20 cellular contexts compared by ENCODE assay signal in the genomic region with DNA sequence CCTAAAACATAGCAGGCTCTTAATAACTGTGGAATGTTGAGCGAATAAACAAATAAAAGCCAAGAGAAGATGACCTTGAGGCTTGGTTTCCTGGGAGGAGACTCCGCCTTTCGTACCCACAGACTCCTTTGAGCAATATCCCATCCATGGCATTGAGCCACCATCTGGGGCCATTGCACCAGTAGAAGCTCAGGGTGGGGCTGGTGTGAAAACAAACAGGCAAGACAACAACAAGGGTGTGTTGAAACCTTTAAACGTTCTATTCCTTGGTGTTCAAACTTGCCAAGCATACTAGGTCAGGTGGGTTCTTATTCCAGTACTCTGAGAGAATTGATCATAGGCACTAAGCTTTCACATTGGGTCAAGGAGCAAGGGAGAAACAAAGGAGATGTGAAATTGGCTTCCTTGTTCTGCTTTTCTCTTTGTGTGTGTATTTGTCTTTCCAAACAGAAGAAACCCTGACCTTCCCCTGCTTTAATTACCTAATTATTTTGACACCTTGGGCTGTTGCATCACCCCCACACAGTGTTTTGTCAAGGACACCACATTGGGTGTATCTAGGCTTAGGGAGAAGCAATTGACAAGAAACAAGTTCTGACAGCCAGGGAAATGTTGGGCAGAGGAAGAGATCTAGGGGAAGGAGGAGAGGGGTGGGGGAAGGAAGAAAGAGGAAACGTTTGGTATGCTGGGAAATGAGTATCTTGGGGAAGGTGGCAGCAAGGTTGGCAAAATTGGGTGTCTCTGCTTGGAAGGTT.
DNase-seq lines count a peak whose midpoint lies in the region; FAIRE-seq and TF ChIP-seq lines count a peak whose summit lies in the region.
"Had no signal": no experiment of that assay in that cellular context is flagged by ENCODE, and none has a peak within 500 bp of the region (broad histone marks: within the 10 kb centered on the region; RNA-seq: fewer than 3 reads in every experiment).

No MANE protein-coding gene starts in this region.

- no peak for TF ChIP-seq EP300 in esophagus muscularis mucosa (IDR thresholded peaks at IDR 0.05)

- H3K4me3 Mint-ChIP-seq in endothelial cell (ENCODE audit: unreplicated experiment): no peak overlapping the region
- H3K4me3 Mint-ChIP-seq: activated CD8-positive, alpha-beta T cell treated with anti-CD3 and anti-CD28 coated beads for 36 hours had no signal

- H3K27me3 ChIP-seq in esophagus muscularis mucosa: no peaks in the 10 kb centered on the region
- H3K27me3 ChIP-seq: stomach had no signal

- 65% methylated on average over 5 of the region's 5 CpGs for WGBS in esophagus muscularis mucosa

- no peak for TF ChIP-seq CTCF in esophagus muscularis mucosa (IDR thresholded peaks at IDR 0.05)
- TF ChIP-seq CTCF in endothelial cell (IDR thresholded peaks at IDR 0.05; ENCODE audit: unreplicated experiment): no peak

- H3K4me1 Mint-ChIP-seq in endothelial cell (ENCODE audit: unreplicated experiment): no peaks in the 10 kb centered on the region

- DNase-seq in H54 (ENCODE audit: insufficient read length, low spot score) (no peak), NOMO-1 treated with DMSO at 0.1 percent for 48 hours (lab: John Stamatoyannopoulos, UW; ENCODE audit: unreplicated experiment) (peak; percentile 96), esophagus muscularis mucosa (ENCODE audit: extremely low spot score) (peak; percentile 79), renal cortical epithelial cell (ENCODE audit: low read depth) (peak; percentile 38), NCI-H2227 treated with DMSO at 0.1 percent for 48 hours (lab: John Stamatoyannopoulos, UW) (no peak), NCI-H226 (no peak), endothelial cell (ENCODE audit: low spot score) (no peak), iPS-NIHi7 (ENCODE audit: extremely low spot score) (no peak)
- DNase-seq: activated CD8-positive, alpha-beta T cell treated with anti-CD3 and anti-CD28 coated beads for 36 hours; Caco-2; cerebellar nuclear complex; HCEC 1CT; islet precursor cell; NCI-H1092 treated with DMSO at 0.1 percent for 48 hours; posterior cingulate gyrus; stomach had no signal

- no peaks in the 10 kb centered on the region for H3K36me3 ChIP-seq in esophagus muscularis mucosa
- H3K36me3 ChIP-seq: stomach had no signal

- no peak overlapping the region for H3K27ac ChIP-seq in esophagus muscularis mucosa (replicated peaks in 1 of 4)
- H3K27ac ChIP-seq: SK-N-MC had no signal

- H3K4me3 ChIP-seq in esophagus muscularis mucosa: no peak overlapping the region
- H3K4me3 ChIP-seq: SK-N-MC, stomach had no signal

- peak; percentile 20 for FAIRE-seq in H54 (lab: Jason Lieb, UNC)
- FAIRE-seq: endothelial cell of umbilical vein, G401.6, GM12892 had no signal

- no peaks in the 10 kb centered on the region for H3K9me3 Mint-ChIP-seq in endothelial cell (ENCODE audit: unreplicated experiment)

- H3K27ac Mint-ChIP-seq in endothelial cell (ENCODE audit: unreplicated experiment): no peak overlapping the region
- H3K27ac Mint-ChIP-seq: activated CD8-positive, alpha-beta T cell treated with anti-CD3 and anti-CD28 coated beads for 36 hours had no signal

- H3K36me3 Mint-ChIP-seq in endothelial cell (ENCODE audit: low read depth, unreplicated experiment): no peaks in the 10 kb centered on the region

- TF ChIP-seq POLR2A in H54 (IDR thresholded peaks at IDR 0.05; ENCODE audit: low read depth, low read length) (no peak), esophagus muscularis mucosa (IDR thresholded peaks at IDR 0.05; ENCODE audit: low read depth) (no peak)

- intact Hi-C loops in esophagus muscularis mucosa (cut with DNase I): no loop called here

- no peaks in the 10 kb centered on the region for H3K4me1 ChIP-seq in esophagus muscularis mucosa
- H3K4me1 ChIP-seq: Caco-2, stomach had no signal

- H3K27me3 Mint-ChIP-seq in endothelial cell (ENCODE audit: unreplicated experiment): no peaks in the 10 kb centered on the region
- H3K27me3 Mint-ChIP-seq: activated CD8-positive, alpha-beta T cell treated with anti-CD3 and anti-CD28 coated beads for 36 hours had no signal

- no peaks in the 10 kb centered on the region for H3K9me3 ChIP-seq in esophagus muscularis mucosa

Comparison
In these comparisons a context has a peak if more than half of its experiments do, and no peak if none do; other contexts are left out.
1. DNase-seq: peak in NOMO-1 treated with DMSO at 0.1 percent for 48 hours (single experiment), esophagus muscularis mucosa (single experiment) and renal cortical epithelial cell (single experiment); none in H54 (single experiment), NCI-H2227 treated with DMSO at 0.1 percent for 48 hours (single experiment), NCI-H226 (single experiment), endothelial cell (single experiment) and iPS-NIHi7 (single experiment).